In the genomic region with DNA sequence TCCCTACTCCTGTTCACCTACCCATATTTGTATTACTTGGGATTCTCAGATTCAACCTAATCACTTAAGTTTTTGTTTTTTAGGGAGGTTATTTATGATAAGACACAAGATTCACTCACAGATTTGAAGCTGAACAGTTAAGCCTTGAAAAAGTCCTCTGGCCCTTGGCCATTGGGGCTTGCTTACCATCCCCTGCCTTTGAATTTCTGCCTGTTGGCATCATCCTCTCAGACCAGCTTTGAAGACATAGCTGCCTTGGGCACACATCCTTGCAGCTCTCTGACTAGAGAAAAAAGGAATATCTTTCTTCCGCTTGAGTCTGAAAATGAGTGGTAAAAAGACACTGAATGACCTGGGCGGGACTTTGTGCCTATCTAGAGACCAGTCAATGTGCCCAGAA, we compare ENCODE assay signal across 13 cellular contexts.
"Had no signal": no experiment of that assay in that cellular context is flagged by ENCODE, and none has a peak within 500 bp of the region (broad histone marks: within the 10 kb centered on the region; RNA-seq: fewer than 3 reads in every experiment).

No MANE protein-coding gene starts in this region.

- H3K4me1 ChIP-seq: upper lobe of right lung had no signal

- H3K4me3 ChIP-seq: cardiac muscle cell, upper lobe of right lung had no signal

- H3K27me3 ChIP-seq: cardiac muscle cell, neutrophil, upper lobe of right lung had no signal

- H3K36me3 ChIP-seq: cardiac muscle cell, neutrophil, upper lobe of right lung had no signal

- DNase-seq: activated CD4-positive, alpha-beta T cell treated with anti-CD3 and anti-CD28 coated beads for 36 hours; activated CD4-positive, alpha-beta T cell treated with anti-CD3 and anti-CD28 coated beads, Interleukin-2, amount 50 U/mL, for 48 hours; activated gamma-delta T cell; amniotic stem cell; effector memory CD8-positive, alpha-beta T cell; foreskin melanocyte; left ventricle myocardium superior; stimulated activated naive B cell treated with anti-CD40 and anti-IgM and Interleukin-4, amounts not matched to agents 10 μg/mL and 1 μg/mL and 100 μg/mL, for 72 hours; upper lobe of right lung had no signal

- H3K9me3 ChIP-seq: neutrophil, upper lobe of right lung had no signal

- ATAC-seq: activated CD4-positive, alpha-beta T cell treated with anti-CD3 and anti-CD28 coated beads for 36 hours; effector memory CD8-positive, alpha-beta T cell; left ventricle myocardium superior; natural killer cell treated with Interleukin-12 subunit alpha and Interleukin-12 subunit beta and Interleukin-15 and Interleukin-18, amount 100 ng/mL, for 72 hours; stimulated activated naive B cell treated with anti-CD40 and anti-IgM and Interleukin-4, amounts not matched to agents 10 μg/mL and 1 μg/mL and 100 μg/mL, for 72 hours; upper lobe of right lung; WTC11 had no signal

- H3K27ac ChIP-seq: cardiac muscle cell, neutrophil, upper lobe of right lung had no signal
